ENCODE assay signal across 11 cellular contexts in the genomic region with DNA sequence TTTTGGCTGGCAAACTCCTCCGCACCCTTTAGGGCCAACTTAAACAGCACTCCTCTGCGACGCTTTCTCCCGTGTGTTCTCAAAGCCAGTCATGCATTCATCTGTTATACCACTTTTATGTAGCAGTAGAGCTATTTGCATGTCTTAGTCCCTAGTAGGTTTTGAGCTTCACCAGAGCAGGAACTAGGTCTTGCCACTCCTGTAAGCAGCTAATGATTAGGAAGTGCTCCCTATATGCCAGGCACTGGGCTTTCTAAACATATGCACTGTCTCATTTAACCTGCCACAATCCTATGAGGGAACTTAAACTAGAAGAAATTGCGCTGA.
A peak's percentile ranks its signal among the peaks of the same experiment; 100 is the strongest.
DNase-seq lines count a peak whose midpoint lies in the region; ATAC-seq and TF ChIP-seq lines count a peak whose summit lies in the region.
"Had no signal": no experiment of that assay in that cellular context is flagged by ENCODE, and none has a peak within 500 bp of the region (broad histone marks: within the 10 kb centered on the region; RNA-seq: fewer than 3 reads in every experiment).

No MANE protein-coding gene starts in this region.

- peaks cover 72% of the 10 kb centered on the region for H3K79me2 ChIP-seq in ACC112 (ENCODE audit: control insufficient read depth, insufficient read depth, low read length, unreplicated experiment)

- WGBS in body of pancreas, 2 donors = 97 to 99% methylated on average over 5 of the region's 5 CpGs

- CTCF ChIA-PET in MCF 10A (lab: Yijun Ruan, JAX) = interaction anchor here (1.1 to 2.7 kb wide), 10 partner anchors 10 to 148 kb away, joined by 3 to 16 read pairs (median 4); no protein-coding TSS in a partner anchor

- H3K4me3 Mint-ChIP-seq in MCF 10A (ENCODE audit: unreplicated experiment) = peak overlapping the region; percentile 37

- ATAC-seq in GM19324 (IDR thresholded peaks at IDR 0.05; ENCODE audit: low FRiP score, unreplicated experiment) (peak; percentile 85), HG03025 (IDR thresholded peaks at IDR 0.05; ENCODE audit: low FRiP score, unreplicated experiment) (peak; percentile 76), body of pancreas (no peak)

- H3K27ac ChIP-seq in ACC112 (ENCODE audit: low read depth, low read length) (peak overlapping the region; percentile 96), body of pancreas (peak overlapping the region in 1 of 4 donors; percentile 71)

- no peak for TF ChIP-seq CTCF in MCF 10A (IDR thresholded peaks at IDR 0.05; ENCODE audit: unreplicated experiment)
- TF ChIP-seq CTCF in body of pancreas (IDR thresholded peaks at IDR 0.05) = no peak

- POLR2A ChIA-PET in MCF 10A (lab: Yijun Ruan, JAX) = interaction anchor here (0.7 to 9.4 kb wide), 20 partner anchors 9 to 132 kb away, joined by 3 to 104 read pairs (median 6); no protein-coding TSS in a partner anchor

- no peaks in the 10 kb centered on the region for H3K9me3 Mint-ChIP-seq in MCF 10A (ENCODE audit: unreplicated experiment)

- H3K27me3 Mint-ChIP-seq in MCF 10A (ENCODE audit: insufficient read depth, unreplicated experiment) = no peaks in the 10 kb centered on the region

- no TSS peak for BruUV-seq in MCF 10A (replicated peaks; lab: Mats Ljungman, UMichigan)

- H3K27me3 ChIP-seq in ACC112 (ENCODE audit: insufficient read depth, low read length) (no peaks in the 10 kb centered on the region), body of pancreas (no peaks in the 10 kb centered on the region)

- H3K36me3 Mint-ChIP-seq in MCF 10A (ENCODE audit: insufficient read depth, unreplicated experiment) = peaks cover 15% of the 10 kb centered on the region

- H3K36me3 ChIP-seq in ACC112 (ENCODE audit: insufficient read depth, low read length) (peaks cover 35% of the 10 kb centered on the region), body of pancreas (replicated peaks in 1 of 2; ENCODE audit: insufficient read depth in 1 of 2, low read depth in 2 of 2) (no peaks in the 10 kb centered on the region)

- peak overlapping the region; percentile 41; the same call in 1 of the 2 replicates for H3K4me3 ChIP-seq in ACC112 (ENCODE audit: low read depth, low read length)
- H3K4me3 ChIP-seq in body of pancreas = no peak overlapping the region

- peak overlapping the region; percentile 96 for H3K27ac Mint-ChIP-seq in MCF 10A (ENCODE audit: low read depth, unreplicated experiment)

- intact Hi-C loops in MCF 10A (cut with micrococcal nuclease) = loop anchor here (1.0 to 2.0 kb wide), 3 partner anchors 9 to 43 kb away; no protein-coding TSS in a partner anchor
- intact Hi-C loops in body of pancreas (cut with DNase I) = no loop called here

- H3K4me1 ChIP-seq in ACC112 (ENCODE audit: control insufficient read depth, insufficient read depth, low read length, unreplicated experiment) (peaks cover 63% of the 10 kb centered on the region), body of pancreas (peaks cover 20% of the 10 kb centered on the region)

- H2AFZ ChIP-seq in ACC112 (ENCODE audit: low read length, unreplicated experiment) = no peak overlapping the region

- no peak for TF ChIP-seq POLR2A in body of pancreas (IDR thresholded peaks at IDR 0.05)

- H3K4me1 Mint-ChIP-seq in MCF 10A (ENCODE audit: insufficient read depth, unreplicated experiment) = peaks cover 42% of the 10 kb centered on the region

- no peak for DNase-seq in MCF 10A (ENCODE audit: unreplicated experiment)
- DNase-seq in 8988T = no peak
- no peak for DNase-seq in NCI-H1436 treated with DMSO at 0.1 percent for 48 hours (lab: John Stamatoyannopoulos, UW)
- DNase-seq in T-helper 2 cell = no peak
- DNase-seq in body of pancreas = no peak
- DNase-seq: AML-193; amygdala; stimulated activated CD4-positive, alpha-beta T cell treated with anti-CD3 and anti-CD28 coated beads, Interleukin-15, amount 100 ng/mL, for 24 hours had no signal

- no peaks in the 10 kb centered on the region for H3K9me3 ChIP-seq in body of pancreas
